17 cellular contexts compared by ENCODE assay signal in the genomic region with DNA sequence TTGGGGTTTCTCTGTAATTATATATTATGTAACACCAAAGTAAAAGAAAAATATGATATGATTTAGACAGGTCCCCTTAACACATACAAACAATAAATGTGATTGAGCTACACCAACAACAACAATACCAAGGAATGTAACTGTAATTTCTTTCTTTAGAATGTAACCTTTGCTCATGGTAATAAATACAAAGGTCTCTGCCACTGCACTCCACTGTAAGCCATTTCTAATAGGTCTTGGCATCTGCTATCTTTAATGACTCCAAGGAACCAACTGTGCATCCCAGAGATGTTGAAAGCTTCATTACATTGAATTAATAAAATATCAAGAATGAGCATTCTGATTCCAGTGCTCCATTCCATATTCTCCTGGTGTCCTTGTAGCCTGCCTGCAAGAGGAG.
DNase-seq lines count a peak whose midpoint lies in the region; ATAC-seq lines count a peak whose summit lies in the region.
"Had no signal": no experiment of that assay in that cellular context is flagged by ENCODE, and none has a peak within 500 bp of the region (broad histone marks: within the 10 kb centered on the region; RNA-seq: fewer than 3 reads in every experiment).

No MANE protein-coding gene starts in this region.

- H3K4me1 ChIP-seq in SJCRH30 (peaks cover 24% of the 10 kb centered on the region), rectal smooth muscle tissue (ENCODE audit: control insufficient read depth, insufficient read depth, low read length) (peaks cover 35% of the 10 kb centered on the region), subcutaneous abdominal adipose tissue (ENCODE audit: control insufficient read depth in 5 of 5, insufficient read depth in 5 of 5, low read length in 5 of 5) (peaks cover 0 to 6% (median 3%) of the 10 kb centered on the region in 5 donors), HAP-1 (peaks cover 3% of the 10 kb centered on the region; the same call in 1 of the 2 replicates)
- H3K4me1 ChIP-seq: BLaER1 treated with 17β-estradiol and CSF1 and Interleukin-3, amounts not matched to agents 10 nM and 100 nM had no signal

- H3K9ac ChIP-seq in rectal smooth muscle tissue (ENCODE audit: low read length): no peak overlapping the region
- H3K9ac ChIP-seq in subcutaneous abdominal adipose tissue (ENCODE audit: low read length in 5 of 5): no peak overlapping the region
- H3K9ac ChIP-seq: BLaER1 treated with 17β-estradiol and CSF1 and Interleukin-3, amounts not matched to agents 10 nM and 100 nM had no signal

- H3K27me3 ChIP-seq in SJCRH30 (no peaks in the 10 kb centered on the region), rectal smooth muscle tissue (ENCODE audit: control insufficient read depth, insufficient read depth, low read length) (no peaks in the 10 kb centered on the region), subcutaneous abdominal adipose tissue (ENCODE audit: control insufficient read depth in 5 of 5, insufficient read depth in 4 of 5, low read length in 5 of 5) (no peaks in the 10 kb centered on the region), HAP-1 (ENCODE audit: low read depth) (no peaks in the 10 kb centered on the region)
- H3K27me3 ChIP-seq: BLaER1 treated with 17β-estradiol and CSF1 and Interleukin-3, amounts not matched to agents 10 nM and 100 nM had no signal

- H3K9me3 ChIP-seq in SJCRH30 (replicated peaks): no peaks in the 10 kb centered on the region
- H3K9me3 ChIP-seq in subcutaneous abdominal adipose tissue (ENCODE audit: control insufficient read depth in 5 of 5, low read length in 5 of 5): no peaks in the 10 kb centered on the region
- H3K9me3 ChIP-seq in HAP-1: no peaks in the 10 kb centered on the region

- DNase-seq in SJCRH30: no peak
- no peak for DNase-seq in left colon
- no peak for DNase-seq in iPS-NIHi11 (ENCODE audit: low spot score)
- no peak for DNase-seq in HAP-1 (ENCODE audit: low spot score in 2 of 2)
- no peak for DNase-seq in G401 (ENCODE audit: low spot score)
- no peak for DNase-seq in NCI-H1092 treated with DMSO at 0.1 percent for 48 hours (lab: John Stamatoyannopoulos, UW)
- DNase-seq: CD4-positive, CD25-positive, alpha-beta regulatory T cell; CD8-positive, alpha-beta memory T cell; COR-L47; GF-D8; GOT3; H9 had no signal

- peak overlapping the region; percentile 81 for H3K27ac ChIP-seq in SJCRH30
- peak overlapping the region; percentile 80 for H3K27ac ChIP-seq in rectal smooth muscle tissue (ENCODE audit: low read depth, low read length)
- peak overlapping the region; percentile 5 for H3K27ac ChIP-seq in subcutaneous abdominal adipose tissue (ENCODE audit: low read depth, low read length)
- H3K27ac ChIP-seq: BLaER1 treated with 17β-estradiol and CSF1 and Interleukin-3, amounts not matched to agents 10 nM and 100 nM; HL-60 had no signal

- intact Hi-C loops in left colon (cut with DNase I, micrococcal nuclease): no loop called here

- in situ Hi-C loops in HAP-1 (cut with MboI; ENCODE audit: low sequenced_read_pairs): no loop called here
- in situ Hi-C loops in G401 (cut with HindIII; ENCODE audit: low sequenced_read_pairs): no loop called here

- H3K4me3 ChIP-seq in SJCRH30 (no peak overlapping the region), rectal smooth muscle tissue (ENCODE audit: low read length) (no peak overlapping the region), subcutaneous abdominal adipose tissue (ENCODE audit: low read depth in 1 of 5, low read length in 5 of 5) (no peak overlapping the region), HAP-1 (no peak overlapping the region)
- H3K4me3 ChIP-seq: BLaER1 treated with 17β-estradiol and CSF1 and Interleukin-3, amounts not matched to agents 10 nM and 100 nM; K562 had no signal

- no peaks in the 10 kb centered on the region for H3K36me3 ChIP-seq in SJCRH30
- H3K36me3 ChIP-seq in rectal smooth muscle tissue (ENCODE audit: control insufficient read depth, insufficient read depth, low read length): no peaks in the 10 kb centered on the region
- H3K36me3 ChIP-seq in subcutaneous abdominal adipose tissue (ENCODE audit: control insufficient read depth in 5 of 5, insufficient read depth in 5 of 5, low read length in 5 of 5): no peaks in the 10 kb centered on the region
- no peaks in the 10 kb centered on the region for H3K36me3 ChIP-seq in HAP-1 (replicated peaks)
- H3K36me3 ChIP-seq: BLaER1 treated with 17β-estradiol and CSF1 and Interleukin-3, amounts not matched to agents 10 nM and 100 nM had no signal

- peak; percentile 64 for ATAC-seq in left colon
- ATAC-seq: K562 had no signal

Comparison
In these comparisons a context has a peak if more than half of its experiments do, and no peak if none do; other contexts are left out.
1. H3K27ac ChIP-seq: peak in every context shown above with its lines; median percentile 81 in SJCRH30; 80 in rectal smooth muscle tissue; 5 in subcutaneous abdominal adipose tissue.